In genomic region chr2:189298038-189298437, GRCh38 we compare ENCODE assay signal across 1 cellular context.
TF ChIP-seq lines count a peak whose summit lies in the region.

No MANE protein-coding gene starts in this region.

TF ChIP-seq in SK-N-SH, 30 proteins besides CTCF, POLR2A, EP300 and RAD21 (continued from another document):
- TF ChIP-seq FOXJ3 (CRISPR knock-in tag; IDR thresholded peaks at IDR 0.05) (no peak), MXI1 (IDR thresholded peaks at IDR 0.05; ENCODE audit: low read depth, low read length) (no peak), FOSL2 (IDR thresholded peaks at IDR 0.05; ENCODE audit: borderline replicate concordance, low read depth) (no peak), RFX5 (IDR thresholded peaks at IDR 0.05; ENCODE audit: low read length) (no peak), TCF12 (IDR thresholded peaks at IDR 0.05) (peak; percentile 17; the same call in 1 of the 2 replicates), RCOR1 (IDR thresholded peaks at IDR 0.05; ENCODE audit: low read length) (no peak), ZBTB33 (IDR thresholded peaks at IDR 0.05; ENCODE audit: borderline replicate concordance, low read depth) (0 out of 2 replicates have a peak, but pooled peaks have one; percentile 9), NFIC (IDR thresholded peaks at IDR 0.05; ENCODE audit: borderline replicate concordance) (0 out of 2 replicates have a peak, but pooled peaks have one; percentile 3), SIN3A (IDR thresholded peaks at IDR 0.05; ENCODE audit: borderline replicate concordance, low read depth, low read length) (no peak), TAF1 (IDR thresholded peaks at IDR 0.05; ENCODE audit: borderline replicate concordance, low read depth, low read length) (no peak)
